ENCODE assay signal across 20 cellular contexts in the genomic region with DNA sequence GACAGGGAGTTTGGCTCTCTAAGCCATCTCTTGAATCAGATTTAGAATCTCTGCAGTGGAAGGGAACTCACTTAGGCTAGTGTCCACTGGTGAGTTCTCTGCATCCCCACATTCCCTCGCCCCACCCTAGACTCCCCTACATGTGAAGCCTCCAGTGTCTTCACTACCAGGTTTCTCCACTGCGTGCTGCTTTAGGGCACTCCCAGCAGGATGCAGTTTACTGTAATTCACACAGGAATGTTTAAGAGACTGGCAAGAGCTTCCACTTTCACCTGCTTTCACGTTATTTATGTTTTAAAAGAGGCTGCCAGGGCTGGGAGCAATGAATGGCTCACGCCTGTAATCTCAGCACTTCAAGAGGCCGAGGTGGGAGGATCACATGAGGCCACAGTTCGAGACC.
DNase-seq lines count a peak whose midpoint lies in the region; ATAC-seq and TF ChIP-seq lines count a peak whose summit lies in the region.
"Had no signal": no experiment of that assay in that cellular context is flagged by ENCODE, and none has a peak within 500 bp of the region (broad histone marks: within the 10 kb centered on the region; RNA-seq: fewer than 3 reads in every experiment).

No MANE protein-coding gene starts in this region.

- DNase-seq in NCI-H2227 (lab: John Stamatoyannopoulos, UW; ENCODE audit: unreplicated experiment) (peak; percentile 21), NCI-H2227 treated with DMSO at 0.1 percent for 48 hours (lab: John Stamatoyannopoulos, UW) (no peak), WTC11 (ENCODE audit: low spot score) (no peak), foreskin keratinocyte (no peak), neural progenitor cell (ENCODE audit: low spot score) (no peak), OCI-M1 (lab: John Stamatoyannopoulos, UW) (no peak), DMS153 treated with DMSO at 0.1 percent for 48 hours (lab: John Stamatoyannopoulos, UW; ENCODE audit: unreplicated experiment) (no peak)
- DNase-seq: 8988T; CD4-positive, alpha-beta memory T cell; DMS153; DMS79 treated with DMSO at 0.1 percent for 48 hours; EL; HFFc6; KBM-7 had no signal

- ATAC-seq in WTC11 = peak; percentile 49
- ATAC-seq in foreskin keratinocyte = no peak
- no peak for ATAC-seq in GM21367 (IDR thresholded peaks at IDR 0.05; ENCODE audit: unreplicated experiment)
- ATAC-seq: HCT116, HepG2 had no signal

- no peak overlapping the region for H3K4me3 ChIP-seq in neural progenitor cell
- H3K4me3 ChIP-seq: BLaER1 had no signal

- H3K4me2 ChIP-seq in neural progenitor cell = no peak overlapping the region
- H3K4me2 ChIP-seq: BLaER1 had no signal

- H3K4me3 Mint-ChIP-seq in WTC11 = no peak overlapping the region
- no peak overlapping the region for H3K4me3 Mint-ChIP-seq in neural progenitor cell
- H3K4me3 Mint-ChIP-seq: CD14-positive monocyte; CD4-positive, alpha-beta memory T cell; HFFc6; IgD-negative memory B cell had no signal

- H3K27ac Mint-ChIP-seq in WTC11 (no peak overlapping the region), neural progenitor cell (peak overlapping the region; percentile 46)
- H3K27ac Mint-ChIP-seq: CD14-positive monocyte; CD4-positive, alpha-beta memory T cell; HFFc6 had no signal

- no peaks in the 10 kb centered on the region for H3K9me3 ChIP-seq in neural progenitor cell (ENCODE audit: low read depth)
- H3K9me3 ChIP-seq: BLaER1 had no signal

- H3K4me1 ChIP-seq in foreskin keratinocyte (no peaks in the 10 kb centered on the region), neural progenitor cell (peaks cover 30% of the 10 kb centered on the region)

- H3K36me3 Mint-ChIP-seq in WTC11 = peaks cover 4% of the 10 kb centered on the region
- H3K36me3 Mint-ChIP-seq in neural progenitor cell = no peaks in the 10 kb centered on the region
- H3K36me3 Mint-ChIP-seq: CD14-positive monocyte; CD4-positive, alpha-beta memory T cell; IgD-negative memory B cell had no signal

- no peaks in the 10 kb centered on the region for H3K36me3 ChIP-seq in neural progenitor cell
- H3K36me3 ChIP-seq: BLaER1 had no signal

- H3K9me3 Mint-ChIP-seq in WTC11 (peaks cover 4% of the 10 kb centered on the region), neural progenitor cell (no peaks in the 10 kb centered on the region)
- H3K9me3 Mint-ChIP-seq: IgD-negative memory B cell had no signal

- CTCF ChIA-PET in WTC11 (lab: Charles Lee) = interaction anchor here (1.0 kb wide), 1 partner anchor 146 kb away, joined by 3 read pairs; no protein-coding TSS in a partner anchor

- no peak overlapping the region for H3K9ac ChIP-seq in neural progenitor cell
- H3K9ac ChIP-seq: BLaER1 had no signal

- no peaks in the 10 kb centered on the region for H4K20me1 ChIP-seq in neural progenitor cell (ENCODE audit: low read depth)
- H4K20me1 ChIP-seq: BLaER1 had no signal

- H3K27ac ChIP-seq in foreskin keratinocyte (no peak overlapping the region), neural progenitor cell (no peak overlapping the region)
- H3K27ac ChIP-seq: BLaER1 had no signal

- no peaks in the 10 kb centered on the region for H3F3A ChIP-seq in neural progenitor cell (ENCODE audit: low read depth)

- H3K4me1 Mint-ChIP-seq in WTC11 (peaks cover 24% of the 10 kb centered on the region), neural progenitor cell (peaks cover 37% of the 10 kb centered on the region)
- H3K4me1 Mint-ChIP-seq: CD4-positive, alpha-beta memory T cell had no signal

- POLR2A ChIA-PET in WTC11 (lab: Charles Lee) = no interaction called here

- TF ChIP-seq CTCF in WTC11 (IDR thresholded peaks at IDR 0.05) (no peak), foreskin keratinocyte (conservative IDR thresholded peaks at IDR 0.05) (peak; percentile 6), neural progenitor cell (IDR thresholded peaks at IDR 0.05) (no peak)

- no peaks in the 10 kb centered on the region for H3K27me3 ChIP-seq in foreskin keratinocyte
- no peaks in the 10 kb centered on the region for H3K27me3 ChIP-seq in neural progenitor cell
- H3K27me3 ChIP-seq: BLaER1 had no signal

- H3K79me2 ChIP-seq in neural progenitor cell (ENCODE audit: low read depth) = no peaks in the 10 kb centered on the region

- no peaks in the 10 kb centered on the region for H3K27me3 Mint-ChIP-seq in WTC11 (ENCODE audit: low read depth)
- peaks cover 9% of the 10 kb centered on the region for H3K27me3 Mint-ChIP-seq in neural progenitor cell (ENCODE audit: insufficient read depth, low read depth)

- H2AFZ ChIP-seq in neural progenitor cell (replicated peaks) = no peak overlapping the region

TF ChIP-seq in WTC11, 78 proteins besides CTCF, POLR2A, EP300 and RAD21:
- TF ChIP-seq ELF4 (CRISPR knock-in tag; IDR thresholded peaks at IDR 0.05; ENCODE audit: low read depth) = no peak
- TF ChIP-seq, protein P1, sequence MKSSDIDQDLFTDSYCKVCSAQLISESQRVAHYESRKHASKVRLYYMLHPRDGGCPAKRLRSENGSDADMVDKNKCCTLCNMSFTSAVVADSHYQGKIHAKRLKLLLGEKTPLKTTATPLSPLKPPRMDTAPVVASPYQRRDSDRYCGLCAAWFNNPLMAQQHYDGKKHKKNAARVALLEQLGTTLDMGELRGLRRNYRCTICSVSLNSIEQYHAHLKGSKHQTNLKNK (CRISPR knock-in tag; IDR thresholded peaks at IDR 0.05) = no peak
- TF ChIP-seq, protein P2, sequence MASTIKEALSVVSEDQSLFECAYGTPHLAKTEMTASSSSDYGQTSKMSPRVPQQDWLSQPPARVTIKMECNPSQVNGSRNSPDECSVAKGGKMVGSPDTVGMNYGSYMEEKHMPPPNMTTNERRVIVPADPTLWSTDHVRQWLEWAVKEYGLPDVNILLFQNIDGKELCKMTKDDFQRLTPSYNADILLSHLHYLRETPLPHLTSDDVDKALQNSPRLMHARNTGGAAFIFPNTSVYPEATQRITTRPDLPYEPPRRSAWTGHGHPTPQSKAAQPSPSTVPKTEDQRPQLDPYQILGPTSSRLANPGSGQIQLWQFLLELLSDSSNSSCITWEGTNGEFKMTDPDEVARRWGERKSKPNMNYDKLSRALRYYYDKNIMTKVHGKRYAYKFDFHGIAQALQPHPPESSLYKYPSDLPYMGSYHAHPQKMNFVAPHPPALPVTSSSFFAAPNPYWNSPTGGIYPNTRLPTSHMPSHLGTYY (CRISPR knock-in tag; IDR thresholded peaks at IDR 0.05) = no peak
- TF ChIP-seq ZNF671 (CRISPR knock-in tag; IDR thresholded peaks at IDR 0.05) = no peak
- TF ChIP-seq GABPB1 (CRISPR knock-in tag; IDR thresholded peaks at IDR 0.05) = no peak
TF ChIP-seq in WTC11: peak in this region for 0.
